In the genomic region with DNA sequence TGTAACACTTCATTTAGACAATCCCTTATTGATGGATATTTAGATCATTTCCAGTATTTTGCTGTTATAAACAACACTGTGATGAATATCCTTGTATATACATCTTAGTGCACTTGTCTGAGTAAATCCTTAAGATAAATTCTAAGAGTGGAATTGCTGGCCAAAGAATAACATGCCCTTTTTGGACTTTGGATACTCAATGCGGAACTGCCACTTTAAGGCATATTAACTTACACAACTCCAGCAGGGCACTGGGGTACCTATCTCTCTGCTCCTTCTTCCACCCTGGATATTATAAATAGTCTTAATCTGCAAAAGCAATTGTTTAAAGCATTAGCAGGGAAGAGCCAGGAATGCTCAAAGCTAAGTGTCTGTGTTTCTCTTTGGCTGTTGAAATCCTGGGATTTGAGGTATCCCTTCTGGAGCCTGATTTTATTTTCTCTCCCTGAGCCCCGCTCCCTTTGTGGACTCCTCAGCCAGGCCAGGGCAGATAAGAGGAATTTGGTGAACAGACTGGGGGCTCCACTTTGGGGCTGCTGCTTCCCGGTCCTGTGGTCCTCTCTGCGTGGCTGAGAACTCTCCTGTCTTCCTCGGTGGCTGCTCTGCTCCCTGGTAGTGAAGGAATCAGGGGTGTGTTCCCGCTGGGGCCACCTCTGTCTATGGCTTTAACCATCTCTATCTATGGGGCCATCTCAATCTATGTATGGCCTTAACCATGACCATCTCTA, we compare ENCODE assay signal across 17 cellular contexts.
A peak's percentile ranks its signal among the peaks of the same experiment; 100 is the strongest.
DNase-seq lines count a peak whose midpoint lies in the region; ATAC-seq and TF ChIP-seq lines count a peak whose summit lies in the region.
"Had no signal": no experiment of that assay in that cellular context is flagged by ENCODE, and none has a peak within 500 bp of the region (broad histone marks: within the 10 kb centered on the region; RNA-seq: fewer than 3 reads in every experiment).

No MANE protein-coding gene starts in this region.

- no peaks in the 10 kb centered on the region for H3K4me1 Mint-ChIP-seq in neural progenitor cell
- no peaks in the 10 kb centered on the region for H3K4me1 Mint-ChIP-seq in type B pancreatic cell (ENCODE audit: unreplicated experiment)

- peaks cover 0 to 15% (median 0%) of the 10 kb centered on the region in 3 donors for H3K9me3 ChIP-seq in gastroesophageal sphincter
- H3K9me3 ChIP-seq in neural progenitor cell (ENCODE audit: low read depth): no peaks in the 10 kb centered on the region

- TF ChIP-seq CTCF in gastroesophageal sphincter (IDR thresholded peaks at IDR 0.05) (no peak), neural progenitor cell (IDR thresholded peaks at IDR 0.05) (no peak), type B pancreatic cell (conservative IDR thresholded peaks at IDR 0.05) (no peak)

- H3K27me3 Mint-ChIP-seq in neural progenitor cell (ENCODE audit: insufficient read depth, low read depth) (peaks cover 4% of the 10 kb centered on the region), type B pancreatic cell (peaks cover 3% of the 10 kb centered on the region)

- H3K4me1 ChIP-seq in gastroesophageal sphincter: peaks cover 0 to 33% (median 12%) of the 10 kb centered on the region in 3 donors
- no peaks in the 10 kb centered on the region for H3K4me1 ChIP-seq in neural progenitor cell

- no peaks in the 10 kb centered on the region for H3K27me3 ChIP-seq in gastroesophageal sphincter
- no peaks in the 10 kb centered on the region for H3K27me3 ChIP-seq in neural progenitor cell

- no peak overlapping the region for H3K4me3 ChIP-seq in gastroesophageal sphincter
- no peak overlapping the region for H3K4me3 ChIP-seq in neural progenitor cell

- H3K4me3 Mint-ChIP-seq in neural progenitor cell (no peak overlapping the region), type B pancreatic cell (no peak overlapping the region)
- H3K4me3 Mint-ChIP-seq: HFFc6 had no signal

- peaks cover 12% of the 10 kb centered on the region for H3K9me3 Mint-ChIP-seq in neural progenitor cell
- H3K9me3 Mint-ChIP-seq in type B pancreatic cell: peaks cover 18% of the 10 kb centered on the region

- 71 to 74% methylated on average over 1 to 5 of the region's 6 CpGs for WGBS in gastroesophageal sphincter (ENCODE audit: low coverage in 1 of 2), 2 donors

- peak overlapping the region; percentile 26 for H2AFZ ChIP-seq in neural progenitor cell (replicated peaks)

- ATAC-seq in gastroesophageal sphincter (no peak), HG03139 (IDR thresholded peaks at IDR 0.05; ENCODE audit: unreplicated experiment) (no peak)
- ATAC-seq: PC-3 had no signal

- H3K36me3 Mint-ChIP-seq in neural progenitor cell (no peaks in the 10 kb centered on the region), type B pancreatic cell (no peaks in the 10 kb centered on the region)

- no peak for TF ChIP-seq POLR2A in gastroesophageal sphincter (IDR thresholded peaks at IDR 0.05)

- no peaks in the 10 kb centered on the region for H4K20me1 ChIP-seq in neural progenitor cell (ENCODE audit: low read depth)

- DNase-seq in ecto neural progenitor cell (ENCODE audit: low spot score): peak; percentile 32
- no peak for DNase-seq in neural progenitor cell (ENCODE audit: low spot score)
- peak; percentile 34 for DNase-seq in type B pancreatic cell (ENCODE audit: extremely low spot score, unreplicated experiment)
- no peak for DNase-seq in RPMI8226
- no peak for DNase-seq in NCI-H345 treated with DMSO at 0.1 percent for 48 hours (lab: John Stamatoyannopoulos, UW; ENCODE audit: unreplicated experiment)
- DNase-seq: COR-L47, DMS153, EL, HFFc6, NCI-H1436, NCI-H2029, NCI-H2171 treated with DMSO at 0.1 percent for 48 hours, NCI-H748 treated with DMSO at 0.1 percent for 48 hours, PC-3 had no signal

- H3F3A ChIP-seq in neural progenitor cell (ENCODE audit: low read depth): no peaks in the 10 kb centered on the region

- no peak for TF ChIP-seq EP300 in gastroesophageal sphincter (IDR thresholded peaks at IDR 0.05)

- H3K27ac ChIP-seq in gastroesophageal sphincter (peak overlapping the region; percentile 9 to 75 (median 67)), neural progenitor cell (no peak overlapping the region)
- H3K27ac ChIP-seq: KMS-11 had no signal

- no peaks in the 10 kb centered on the region for H3K79me2 ChIP-seq in neural progenitor cell (ENCODE audit: low read depth)

- no peak overlapping the region for H3K9ac ChIP-seq in neural progenitor cell
- H3K9ac ChIP-seq: KMS-11 had no signal

- H3K36me3 ChIP-seq in gastroesophageal sphincter: no peaks in the 10 kb centered on the region
- no peaks in the 10 kb centered on the region for H3K36me3 ChIP-seq in neural progenitor cell

- H3K27ac Mint-ChIP-seq in neural progenitor cell (no peak overlapping the region), type B pancreatic cell (no peak overlapping the region)
- H3K27ac Mint-ChIP-seq: HFFc6 had no signal

- H3K4me2 ChIP-seq in neural progenitor cell: no peak overlapping the region
- H3K4me2 ChIP-seq: KMS-11 had no signal

Comparison
In these comparisons a context has a peak if more than half of its experiments do, and no peak if none do; other contexts are left out.
1. DNase-seq: peak in ecto neural progenitor cell (single experiment) and type B pancreatic cell (single experiment); none in neural progenitor cell (single experiment), RPMI8226 (single experiment) and NCI-H345 treated with DMSO at 0.1 percent for 48 hours (single experiment).